1 cellular context compared by ENCODE assay signal in genomic region chr7:139772837-139773236, GRCh38.
TF ChIP-seq lines count a peak whose summit lies in the region.

No MANE protein-coding gene starts in this region.

TF ChIP-seq in SK-N-SH, 30 proteins besides CTCF, POLR2A, EP300 and RAD21 (continued from another document):
- TF ChIP-seq CHD2 (IDR thresholded peaks at IDR 0.05; ENCODE audit: low read length, partially characterized antibody) = no peak
